23 cellular contexts compared by ENCODE assay signal in the genomic region with DNA sequence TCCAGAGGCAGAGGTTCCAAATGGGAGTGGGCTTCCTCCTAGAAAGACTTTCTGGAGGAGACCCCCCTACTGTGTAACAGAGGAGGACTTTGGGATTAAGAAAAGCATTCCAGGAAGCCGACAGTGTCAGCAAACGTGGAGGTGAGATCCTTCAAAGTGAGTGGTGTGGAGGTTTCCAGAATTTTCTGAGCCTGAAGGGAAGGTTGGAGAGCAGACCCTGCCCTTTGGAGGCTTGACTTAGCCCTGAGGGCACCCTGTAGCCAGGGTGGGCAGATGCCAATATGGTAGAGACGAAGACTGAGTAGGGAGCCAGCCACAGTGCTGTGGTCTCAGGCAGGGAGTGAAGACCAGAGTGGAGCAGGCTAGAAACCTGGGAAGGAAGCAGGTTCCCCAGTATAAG. TPM values are rescaled to one million over a fixed set of nuclear protein-coding genes. Genes with fewer than 3 reads are reported as not detected.
A peak's percentile ranks its signal among the peaks of the same experiment; 100 is the strongest.
DNase-seq lines count a peak whose midpoint lies in the region; ATAC-seq, FAIRE-seq and TF ChIP-seq lines count a peak whose summit lies in the region.
"Had no signal": no experiment of that assay in that cellular context is flagged by ENCODE, and none has a peak within 500 bp of the region (broad histone marks: within the 10 kb centered on the region; RNA-seq: fewer than 3 reads in every experiment).

No MANE protein-coding gene starts in this region.

- no peaks in the 10 kb centered on the region for H3K9me3 Mint-ChIP-seq in CD4-positive, CD25-positive, alpha-beta regulatory T cell
- H3K9me3 Mint-ChIP-seq in nephron progenitor cell: no peaks in the 10 kb centered on the region
- H3K9me3 Mint-ChIP-seq: activated naive CD4-positive, alpha-beta T cell treated with anti-CD3 and anti-CD28 coated beads, Interleukin-2, amount 50 U/mL, for 72 hours; CD8-positive, alpha-beta memory T cell; HFFc6 had no signal

- CTCF ChIA-PET in Panc1 (lab: Charles Lee) (interaction anchor here (0.6 kb wide), 1 partner anchor 79 kb away, joined by 10 read pairs; no protein-coding TSS in a partner anchor), H1 (lab: Charles Lee; ENCODE audit: partially characterized antibody) (interaction anchor here (1.0 to 1.3 kb wide), 2 partner anchors 79 to 340 kb away, joined by 3 to 5 read pairs; no protein-coding TSS in a partner anchor)

- in situ Hi-C loops in Panc1 (cut with HindIII; ENCODE audit: low pct_unique_long_range_greater_than_20kb, low sequenced_read_pairs): no loop called here

- no peak overlapping the region for H3K4me3 ChIP-seq in CD4-positive, CD25-positive, alpha-beta regulatory T cell (ENCODE audit: low read depth, low read length)
- H3K4me3 ChIP-seq in Panc1 (ENCODE audit: low read depth in 2 of 2, low read length in 2 of 2) (no peak overlapping the region), H1 (ENCODE audit: extremely low read depth in 1 of 4, insufficient read depth in 2 of 4, low read depth in 3 of 4, low read length in 4 of 4) (peak overlapping the region in 2 of 4 experiments; percentile 4 to 87; a peak in 5 of 8 replicates)

- no peak overlapping the region for H3K27ac ChIP-seq in CD4-positive, CD25-positive, alpha-beta regulatory T cell (ENCODE audit: insufficient read depth, low read length, poor library complexity, severe bottlenecking)
- H3K27ac ChIP-seq in Panc1 (ENCODE audit: low read length): peak overlapping the region; percentile 12; the same call in 1 of the 2 replicates
- no peak overlapping the region for H3K27ac ChIP-seq in H1 (ENCODE audit: low read depth, low read length)
- H3K27ac ChIP-seq: KMS-11 had no signal

- H3K4me1 Mint-ChIP-seq in CD4-positive, CD25-positive, alpha-beta regulatory T cell: peaks cover 0 to 53% (median 26%) of the 10 kb centered on the region in 4 donors
- peaks cover 34% of the 10 kb centered on the region for H3K4me1 Mint-ChIP-seq in nephron progenitor cell

- no peak overlapping the region for H2BK5ac ChIP-seq in H1 (ENCODE audit: low read depth, low read length)

- no peak overlapping the region for H2BK120ac ChIP-seq in H1 (replicated peaks; ENCODE audit: low read depth, low read length)

- H2BK20ac ChIP-seq in H1 (ENCODE audit: low read length): no peak overlapping the region

- H4K5ac ChIP-seq in H1 (ENCODE audit: insufficient read length, low read depth, low read length): no peak overlapping the region

- H3K4ac ChIP-seq in H1 (replicated peaks; ENCODE audit: insufficient read length, low read depth, low read length): peak overlapping the region; percentile 75

- H3K79me2 ChIP-seq in H1 (ENCODE audit: control insufficient read depth in 1 of 2, insufficient read depth in 2 of 2, low read length in 2 of 2): 0 out of 4 replicates have a peak, but pooled peaks cover 0 to 3% of the 10 kb centered on the region in 2 experiments

- H4K20me1 ChIP-seq in H1 (replicated peaks in 1 of 2; ENCODE audit: control insufficient read depth in 1 of 2, insufficient read depth in 2 of 2, low read length in 2 of 2): peaks cover 2 to 6% of the 10 kb centered on the region in 2 experiments

- TF ChIP-seq RAD21 in H1 (IDR thresholded peaks at IDR 0.05 in 1 of 2, conservative IDR thresholded peaks at IDR 0.05 in 1 of 2; ENCODE audit: low read depth in 2 of 2, low read length in 2 of 2): no peak

- BruUV-seq in Panc1 (replicated peaks; lab: Mats Ljungman, UMichigan): no TSS peak

- H3K36me3 Mint-ChIP-seq in CD4-positive, CD25-positive, alpha-beta regulatory T cell: peaks cover 5% of the 10 kb centered on the region
- peaks cover 16% of the 10 kb centered on the region for H3K36me3 Mint-ChIP-seq in nephron progenitor cell (ENCODE audit: low read depth)

- peaks cover 36% of the 10 kb centered on the region for H3K4me1 ChIP-seq in CD4-positive, CD25-positive, alpha-beta regulatory T cell (ENCODE audit: control insufficient read depth, insufficient read depth, low read length, poor library complexity, severe bottlenecking)
- H3K4me1 ChIP-seq in Panc1 (ENCODE audit: control insufficient read depth, insufficient read depth, low read length) (no peaks in the 10 kb centered on the region; the same call in 1 of the 2 replicates), H1 (replicated peaks in 1 of 4; ENCODE audit: control insufficient read depth in 3 of 4, insufficient read depth in 4 of 4, low read length in 3 of 4) (peaks cover 0 to 8% (median 4%) of the 10 kb centered on the region in 4 experiments; a peak in 3 of 7 replicates)

- H3K36me3 ChIP-seq in CD4-positive, CD25-positive, alpha-beta regulatory T cell (ENCODE audit: control insufficient read depth, insufficient read depth, low read length): peaks cover 2% of the 10 kb centered on the region
- no peaks in the 10 kb centered on the region; the same call in 1 of the 2 replicates for H3K36me3 ChIP-seq in Panc1 (ENCODE audit: control insufficient read depth, insufficient read depth, low read length)
- H3K36me3 ChIP-seq in H1 (ENCODE audit: control insufficient read depth in 2 of 4, insufficient read depth in 4 of 4, low read length in 3 of 4): peaks cover 0 to 2% (median 0%) of the 10 kb centered on the region in 4 experiments; a peak in 3 of 8 replicates

- intact Hi-C loops in Panc1 (cut with micrococcal nuclease; ENCODE audit: unreplicated experiment): no loop called here

- peaks cover 12% of the 10 kb centered on the region; the same call in 1 of the 2 replicates for H3K23me2 ChIP-seq in H1 (ENCODE audit: low read depth, low read length)

- peak overlapping the region; percentile 59 to 71 (median 66) for H3K4me3 Mint-ChIP-seq in CD4-positive, CD25-positive, alpha-beta regulatory T cell
- peak overlapping the region; percentile 40 for H3K4me3 Mint-ChIP-seq in nephron progenitor cell

- no peak overlapping the region; the same call in 1 of the 2 replicates for H2BK12ac ChIP-seq in H1 (ENCODE audit: low read depth, low read length)

- no peak overlapping the region for H2AFZ ChIP-seq in H1 (ENCODE audit: low read length)

- ATAC-seq in CD4-positive, CD25-positive, alpha-beta regulatory T cell (ENCODE audit: low read depth in 2 of 2): no peak
- ATAC-seq in Panc1 (no peak), GM19324 (IDR thresholded peaks at IDR 0.05; ENCODE audit: low FRiP score, unreplicated experiment) (no peak)
- ATAC-seq: activated naive CD4-positive, alpha-beta T cell treated with anti-CD3 and anti-CD28 coated beads, Interleukin-2, amount 50 U/mL, for 72 hours; gastroesophageal sphincter had no signal

- TF ChIP-seq POLR2A in H1 (IDR thresholded peaks at IDR 0.05; ENCODE audit: control extremely low read depth in 1 of 2, low read depth in 2 of 2, low read length in 2 of 2): no peak

- no peaks in the 10 kb centered on the region for H3K79me1 ChIP-seq in H1 (ENCODE audit: low read depth, low read length)

- no peak overlapping the region for H2AK5ac ChIP-seq in H1 (ENCODE audit: low read depth, low read length)

- H3K9me3 ChIP-seq in CD4-positive, CD25-positive, alpha-beta regulatory T cell (ENCODE audit: control insufficient read depth in 2 of 2, low read length in 2 of 2): no peaks in the 10 kb centered on the region
- no peaks in the 10 kb centered on the region for H3K9me3 ChIP-seq in Panc1 (ENCODE audit: control insufficient read depth, insufficient read depth, low read depth, low read length)
- no peaks in the 10 kb centered on the region for H3K9me3 ChIP-seq in H1 (ENCODE audit: insufficient read depth in 2 of 2, low read depth in 1 of 2, low read length in 1 of 2)
- H3K9me3 ChIP-seq: gastroesophageal sphincter, sigmoid colon had no signal

- H4K8ac ChIP-seq in H1 (ENCODE audit: extremely low read depth, insufficient read depth, low read length): peak overlapping the region; percentile 45; the same call in 1 of the 2 replicates

- no peak for FAIRE-seq in H1 (lab: Jason Lieb, UNC)

- no peaks in the 10 kb centered on the region for H3K27me3 ChIP-seq in CD4-positive, CD25-positive, alpha-beta regulatory T cell (ENCODE audit: control insufficient read depth, insufficient read depth, low read length)
- H3K27me3 ChIP-seq in Panc1 (ENCODE audit: control insufficient read depth, insufficient read depth, low read length) (no peaks in the 10 kb centered on the region), H1 (replicated peaks in 1 of 4; ENCODE audit: control insufficient read depth in 3 of 4, extremely low read depth in 1 of 4, insufficient read depth in 3 of 4, low read length in 3 of 4) (peaks cover 0 to 12% (median 10%) of the 10 kb centered on the region in 4 experiments; a peak in 5 of 7 replicates)
- H3K27me3 ChIP-seq: gastroesophageal sphincter, sigmoid colon had no signal

- no peak overlapping the region; a peak in 1 of 7 replicates for H3K9ac ChIP-seq in H1 (replicated peaks in 1 of 4; ENCODE audit: extremely low read depth in 1 of 4, low read depth in 3 of 4, low read length in 3 of 4)
- H3K9ac ChIP-seq: KMS-11 had no signal

- no peak overlapping the region for H2BK15ac ChIP-seq in H1 (ENCODE audit: low read length)

- POLR2A ChIA-PET in Panc1 (lab: Charles Lee): no interaction called here
- POLR2A ChIA-PET in H1 (lab: Charles Lee; ENCODE audit: partially characterized antibody): no interaction called here

- TF ChIP-seq EP300 in H1 (IDR thresholded peaks at IDR 0.05; ENCODE audit: borderline replicate concordance in 1 of 2, low read depth in 2 of 2, low read length in 2 of 2): no peak

- no peak overlapping the region for H3K14ac ChIP-seq in H1 (ENCODE audit: insufficient read length)

- H3K56ac ChIP-seq in H1 (replicated peaks; ENCODE audit: insufficient read length, low read depth, low read length): no peak overlapping the region

- WGBS in H1 (ENCODE audit: extremely low coverage in 1 of 2, insufficient coverage in 1 of 2, insufficient read length in 1 of 2, insufficient replicate concordance in 2 of 2, low coverage in 1 of 2, low lambda C conversion rate in 2 of 2, missing lambda C conversion rate in 1 of 2), 2 experiments: 71% methylated on average over 3 of the region's 3 CpGs; no CpG with 5 or more reads in 1 of the 2 experiments

- TF ChIP-seq CTCF in Panc1 (IDR thresholded peaks at IDR 0.05) (no peak), H1 (IDR thresholded peaks at IDR 0.05; ENCODE audit: control extremely low read depth in 1 of 3, insufficient read depth in 1 of 3, low read depth in 1 of 3, low read length in 3 of 3) (no peak), nephron progenitor cell (IDR thresholded peaks at IDR 0.05) (no peak)

- DNase-seq in CD4-positive, CD25-positive, alpha-beta regulatory T cell: no peak
- no peak for DNase-seq in Panc1 (ENCODE audit: low read depth, low spot score)
- DNase-seq in H1 (ENCODE audit: low read depth in 1 of 2, low spot score in 2 of 2): no peak
- no peak for DNase-seq in nephron progenitor cell
- DNase-seq in stimulated activated CD4-positive, alpha-beta T cell treated with anti-CD3 and anti-CD28 coated beads, Interleukin-4, amount 100 ng/mL, for 4 hours: no peak
- no peak for DNase-seq in NCI-H524 (lab: John Stamatoyannopoulos, UW)
- DNase-seq in DMS114 treated with DMSO at 0.1 percent for 48 hours (lab: John Stamatoyannopoulos, UW; ENCODE audit: unreplicated experiment): no peak
- DNase-seq: activated CD4-positive, alpha-beta T cell treated with anti-CD3 and anti-CD28 coated beads for 48 hours; aorta; CD8-positive, alpha-beta memory T cell; central memory CD4-positive, alpha-beta T cell; DMS79; effector CD8-positive, alpha-beta T cell; HFFc6; MV-4-11; NCI-H1694; Right ventricle myocardium superior; sigmoid colon; T-helper 1 cell had no signal

- no peaks in the 10 kb centered on the region for H3K27me3 Mint-ChIP-seq in CD4-positive, CD25-positive, alpha-beta regulatory T cell
- H3K27me3 Mint-ChIP-seq in nephron progenitor cell (ENCODE audit: low read depth, poor library complexity): peaks cover 4% of the 10 kb centered on the region

- H3K4me2 ChIP-seq in H1 (ENCODE audit: insufficient read depth in 1 of 2, low read depth in 2 of 2, low read length in 2 of 2): peak overlapping the region; percentile 21 to 67; a peak in 3 of 4 replicates

- peak overlapping the region in 1 of 3 donors; percentile 65 for H3K27ac Mint-ChIP-seq in CD4-positive, CD25-positive, alpha-beta regulatory T cell
- H3K27ac Mint-ChIP-seq in nephron progenitor cell: no peak overlapping the region
- H3K27ac Mint-ChIP-seq: HFFc6 had no signal

- no peak overlapping the region; the same call in 1 of the 2 replicates for H3K18ac ChIP-seq in H1 (ENCODE audit: extremely low read depth, low read length)

- H3K23ac ChIP-seq in H1 (ENCODE audit: insufficient read length): no peak overlapping the region

- H4K91ac ChIP-seq in H1 (replicated peaks; ENCODE audit: insufficient read length, low read length): no peak overlapping the region

RNA-seq across cellular contexts. Expression of gene KLHL22, which starts 1.8 kb away (rescaled TPM):
- 55.6 TPM for total RNA-seq in CD4-positive, CD25-positive, alpha-beta regulatory T cell
- 10 to 100 TPM; 40.1 to 48.1 (median 42.4) TPM for polyA plus RNA-seq in CD4-positive, CD25-positive, alpha-beta regulatory T cell
- 14.5 TPM for total RNA-seq in Panc1 (2021; ENCODE audit: unreplicated experiment)
- 16.9 TPM for polyA plus RNA-seq in Panc1 (2012; ENCODE audit: insufficient read length)
- total RNA-seq in H1 (2021; fragmentation: NEBNext Ultra II Directional; extraction: Animal tissue kit (Norgen Biotek cat#: 25700)): 9.3 and 9.4 TPM in 2 replicates
- 14.2 and 16.2 TPM in 2 replicates for polyA plus RNA-seq in H1 (2011; rRNA removed)
- polyA plus RNA-seq in H1 (2011; cell fraction: cytosol; rRNA removed): 12.0 TPM
- polyA plus RNA-seq in H1 (2011; cell fraction: nucleus; rRNA removed): 22.0 TPM
- 6.5 to 12.8 TPM (median 11.6 TPM) in 4 replicates for polyA plus RNA-seq in H1 (2012, experiment 1 of 2)
- polyA plus RNA-seq in H1 (2012, experiment 2 of 2): 10.4 TPM
- 4.6 TPM for polyA plus RNA-seq in H1 (2013, experiment 1 of 2)
- 3.1 TPM for polyA plus RNA-seq in H1 (2013, experiment 2 of 2)
- 16.0 and 24.6 TPM in 2 replicates for polyA minus RNA-seq in H1 (2011; rRNA and poly(A)+ RNA removed)
- polyA minus RNA-seq in H1 (2011; cell fraction: cytosol; rRNA and poly(A)+ RNA removed): 9.2 TPM
- 13.6 TPM for polyA minus RNA-seq in H1 (2011; cell fraction: nucleus; rRNA and poly(A)+ RNA removed)

RNA-seq across cellular contexts. Expression of gene MED15, which starts 10.0 kb away (rescaled TPM):
- total RNA-seq in CD4-positive, CD25-positive, alpha-beta regulatory T cell: 397 TPM
- 10 to 100 TPM; 35.1 to 43.0 (median 38.5) TPM for polyA plus RNA-seq in CD4-positive, CD25-positive, alpha-beta regulatory T cell
- total RNA-seq in Panc1 (2021; ENCODE audit: unreplicated experiment): 59.3 TPM
- polyA plus RNA-seq in Panc1 (2012; ENCODE audit: insufficient read length): 47.7 TPM
- 57.1 and 57.3 TPM in 2 replicates for total RNA-seq in H1 (2021; fragmentation: NEBNext Ultra II Directional; extraction: Animal tissue kit (Norgen Biotek cat#: 25700))
- 28.3 and 37.8 TPM in 2 replicates for polyA plus RNA-seq in H1 (2011; rRNA removed)
- 17.0 TPM for polyA plus RNA-seq in H1 (2011; cell fraction: cytosol; rRNA removed)
- 63.5 TPM for polyA plus RNA-seq in H1 (2011; cell fraction: nucleus; rRNA removed)
- polyA plus RNA-seq in H1 (2012, experiment 1 of 2): 23.1 to 42.4 TPM (median 36.8 TPM) in 4 replicates
- 24.6 TPM for polyA plus RNA-seq in H1 (2012, experiment 2 of 2)
- 28.5 TPM for polyA plus RNA-seq in H1 (2013, experiment 1 of 2)
- 26.8 TPM for polyA plus RNA-seq in H1 (2013, experiment 2 of 2)
- 26.6 and 35.5 TPM in 2 replicates for polyA minus RNA-seq in H1 (2011; rRNA and poly(A)+ RNA removed)
- 44.8 TPM for polyA minus RNA-seq in H1 (2011; cell fraction: cytosol; rRNA and poly(A)+ RNA removed)
- 88.9 TPM for polyA minus RNA-seq in H1 (2011; cell fraction: nucleus; rRNA and poly(A)+ RNA removed)

RNA-seq across cellular contexts. Expression of gene SCARF2, which starts 59.8 kb away (rescaled TPM):
- total RNA-seq in CD4-positive, CD25-positive, alpha-beta regulatory T cell: 6.9 TPM
- polyA plus RNA-seq in CD4-positive, CD25-positive, alpha-beta regulatory T cell: 1 to 10 TPM in 2 of 4 donors, under 1 TPM in 2; 0.70 to 1.8 (median 1.1) TPM
- total RNA-seq in Panc1 (2021; ENCODE audit: unreplicated experiment): 3.2 TPM
- 2.5 TPM for polyA plus RNA-seq in Panc1 (2012; ENCODE audit: insufficient read length)
- total RNA-seq in H1 (2021; fragmentation: NEBNext Ultra II Directional; extraction: Animal tissue kit (Norgen Biotek cat#: 25700)): 9.8 and 10.0 TPM in 2 replicates
- polyA plus RNA-seq in H1 (2011; rRNA removed): 4.2 and 7.1 TPM in 2 replicates
- 4.9 TPM for polyA plus RNA-seq in H1 (2011; cell fraction: cytosol; rRNA removed)
- polyA plus RNA-seq in H1 (2011; cell fraction: nucleus; rRNA removed): 11.9 TPM
- polyA plus RNA-seq in H1 (2012, experiment 1 of 2): 2.8 to 4.4 TPM (median 4.1 TPM) in 4 replicates
- polyA plus RNA-seq in H1 (2012, experiment 2 of 2): 2.8 TPM
- polyA plus RNA-seq in H1 (2013, experiment 1 of 2): 13.3 TPM
- 12.2 TPM for polyA plus RNA-seq in H1 (2013, experiment 2 of 2)
- 0.76 and 1.4 TPM in 2 replicates for polyA minus RNA-seq in H1 (2011; rRNA and poly(A)+ RNA removed)
- polyA minus RNA-seq in H1 (2011; cell fraction: cytosol; rRNA and poly(A)+ RNA removed): 4.8 TPM
- polyA minus RNA-seq in H1 (2011; cell fraction: nucleus; rRNA and poly(A)+ RNA removed): 3.9 TPM
